ENCODE assay signal across 30 cellular contexts in genomic region chr14:67690011-67690410, GRCh38. TPM values are rescaled to one million over a fixed set of nuclear protein-coding genes. Genes with fewer than 3 reads are reported as not detected.
A peak's percentile ranks its signal among the peaks of the same experiment; 100 is the strongest.
DNase-seq lines count a peak whose midpoint lies in the region; ATAC-seq, FAIRE-seq and TF ChIP-seq lines count a peak whose summit lies in the region.
"Had no signal": no experiment of that assay in that cellular context is flagged by ENCODE, and none has a peak within 500 bp of the region (broad histone marks: within the 10 kb centered on the region; RNA-seq: fewer than 3 reads in every experiment).

No MANE protein-coding gene starts in this region.

- TF ChIP-seq CTCF in RWPE2 (IDR thresholded peaks at IDR 0.05; ENCODE audit: poor library complexity, severe bottlenecking) (no peak), bronchial epithelial cell (IDR thresholded peaks at IDR 0.05; ENCODE audit: insufficient read depth, low read length, severe bottlenecking) (no peak), progenitor cell of endocrine pancreas (IDR thresholded peaks at IDR 0.05; ENCODE audit: unreplicated experiment) (no peak)

- no peaks in the 10 kb centered on the region for H3K9me3 Mint-ChIP-seq in activated T-cell treated with anti-CD3 and anti-CD28 coated beads, Interleukin-2, amount 50 U/mL, for 72 hours
- no peaks in the 10 kb centered on the region for H3K9me3 Mint-ChIP-seq in progenitor cell of endocrine pancreas (ENCODE audit: low read depth)
- H3K9me3 Mint-ChIP-seq: CD4-positive, alpha-beta memory T cell had no signal

- peaks cover 19% of the 10 kb centered on the region for H3K4me1 ChIP-seq in RWPE2 (ENCODE audit: insufficient read depth, poor library complexity, severe bottlenecking)
- H3K4me1 ChIP-seq: SJCRH30 had no signal

- no peak for FAIRE-seq in bronchial epithelial cell (lab: Jason Lieb, UNC)
- FAIRE-seq: A549, GM18507, K562 had no signal

- H3K27ac Mint-ChIP-seq in activated T-cell treated with anti-CD3 and anti-CD28 coated beads, Interleukin-2, amount 50 U/mL, for 72 hours = peak overlapping the region; percentile 47
- peak overlapping the region; percentile 23 for H3K27ac Mint-ChIP-seq in progenitor cell of endocrine pancreas

- no peaks in the 10 kb centered on the region for H3K9me3 ChIP-seq in RWPE2 (ENCODE audit: severe bottlenecking)
- H3K9me3 ChIP-seq: A549, SJCRH30 had no signal

- no peak for ATAC-seq in activated T-cell treated with anti-CD3 and anti-CD28 coated beads, Interleukin-2, amount 50 U/mL, for 72 hours (replicated peaks in 1 of 2)
- 0 out of 3 replicates have a peak, but pooled peaks have one; percentile 16 for ATAC-seq in RWPE2 (ENCODE audit: low read depth)
- ATAC-seq in left ventricle myocardium superior = no peak
- ATAC-seq: A549, HCT116, K562, PC-3, Right ventricle myocardium inferior had no signal

- H3K4me3 ChIP-seq in RWPE2 (ENCODE audit: severe bottlenecking) (no peak overlapping the region), bronchial epithelial cell (ENCODE audit: low read depth, low read length) (no peak overlapping the region)
- H3K4me3 ChIP-seq: A549, K562, SJCRH30 had no signal

- peaks cover 17 to 33% of the 10 kb centered on the region in 2 donors for H3K36me3 Mint-ChIP-seq in activated T-cell treated with anti-CD3 and anti-CD28 coated beads, Interleukin-2, amount 50 U/mL, for 72 hours (ENCODE audit: insufficient read depth in 2 of 2)
- peaks cover 38% of the 10 kb centered on the region for H3K36me3 Mint-ChIP-seq in progenitor cell of endocrine pancreas (ENCODE audit: insufficient read depth)

- no peak overlapping the region for H3K4me3 Mint-ChIP-seq in activated T-cell treated with anti-CD3 and anti-CD28 coated beads, Interleukin-2, amount 50 U/mL, for 72 hours
- H3K4me3 Mint-ChIP-seq in progenitor cell of endocrine pancreas (ENCODE audit: low read depth) = no peak overlapping the region
- H3K4me3 Mint-ChIP-seq: CD4-positive, alpha-beta memory T cell had no signal

- H3K4me1 Mint-ChIP-seq in activated T-cell treated with anti-CD3 and anti-CD28 coated beads, Interleukin-2, amount 50 U/mL, for 72 hours (ENCODE audit: low read depth) = peaks cover 20% of the 10 kb centered on the region
- H3K4me1 Mint-ChIP-seq in progenitor cell of endocrine pancreas (ENCODE audit: low read depth) = peaks cover 17% of the 10 kb centered on the region

- no peaks in the 10 kb centered on the region for H3K27me3 Mint-ChIP-seq in activated T-cell treated with anti-CD3 and anti-CD28 coated beads, Interleukin-2, amount 50 U/mL, for 72 hours (ENCODE audit: low read depth)
- no peaks in the 10 kb centered on the region for H3K27me3 Mint-ChIP-seq in progenitor cell of endocrine pancreas
- H3K27me3 Mint-ChIP-seq: CD4-positive, alpha-beta memory T cell had no signal

- peak overlapping the region; percentile 8 for H3K27ac ChIP-seq in RWPE2 (ENCODE audit: poor library complexity, severe bottlenecking)
- H3K27ac ChIP-seq: A549, HL-60, SJCRH30 had no signal

- no peak for DNase-seq in activated T-cell treated with anti-CD3 and anti-CD28 coated beads, Interleukin-2, amount 50 U/mL, for 72 hours
- DNase-seq in activated T-cell treated with anti-CD3 and anti-CD28 coated beads for 4 hours = no peak
- DNase-seq in RWPE2 (ENCODE audit: low spot score) = no peak
- peak; percentile 48 for DNase-seq in bronchial epithelial cell (ENCODE audit: low read depth)
- DNase-seq in progenitor cell of endocrine pancreas (ENCODE audit: low spot score, unreplicated experiment) = no peak
- DNase-seq in left ventricle myocardium superior = no peak
- no peak for DNase-seq in ecto neural progenitor cell (ENCODE audit: low spot score)
- DNase-seq: C1 segment of cervical spinal cord; CD4-positive, alpha-beta memory T cell; COR-L47; DMS53; Kasumi-1; MV-4-11; NCI-H1105; NCI-H1436 treated with DMSO at 0.1 percent for 48 hours; NCI-H187 treated with DMSO at 0.1 percent for 48 hours; NCI-H2171 treated with DMSO at 0.1 percent for 48 hours; NCI-H345; NCI-H524 treated with DMSO at 0.1 percent for 48 hours; NCI-H774; NK-92 treated with Interleukin-12 subunit alpha and Interleukin-12 subunit beta, amount 100 ng/mL, for 24 hours; PC-3; SJCRH30 had no signal

- H3K27me3 ChIP-seq in RWPE2 (ENCODE audit: insufficient read depth, poor library complexity, severe bottlenecking) (no peaks in the 10 kb centered on the region), bronchial epithelial cell (ENCODE audit: control insufficient read depth, insufficient read depth, low read length) (no peaks in the 10 kb centered on the region)
- H3K27me3 ChIP-seq: SJCRH30 had no signal

- intact Hi-C loops in left ventricle myocardium superior (cut with micrococcal nuclease) = no loop called here

- H3K36me3 ChIP-seq in RWPE2 (ENCODE audit: low read depth) (peaks cover 89% of the 10 kb centered on the region), bronchial epithelial cell (ENCODE audit: control insufficient read depth, insufficient read depth, low read length) (peaks cover 26% of the 10 kb centered on the region)

RNA-seq across cellular contexts. Expression of gene RDH11, which starts 5.6 kb away (rescaled TPM):
- 10 to 100 TPM; 47.4 to 49.9 TPM for total RNA-seq in activated T-cell treated with anti-CD3 and anti-CD28 coated beads, Interleukin-2, amount 50 U/mL, for 72 hours
- total RNA-seq in bronchial epithelial cell (101 and 135 TPM in 2 replicates), progenitor cell of endocrine pancreas (99.9 and 103 TPM in 2 replicates), left ventricle myocardium superior (12.5 TPM)

RNA-seq across cellular contexts. Expression of gene RDH12, which starts 11.7 kb away (rescaled TPM):
- total RNA-seq in activated T-cell treated with anti-CD3 and anti-CD28 coated beads, Interleukin-2, amount 50 U/mL, for 72 hours = not detected
- 1.3 and 49.8 TPM in 2 replicates for total RNA-seq in bronchial epithelial cell
- total RNA-seq in progenitor cell of endocrine pancreas = 1.7 and 2.4 TPM in 2 replicates
- total RNA-seq in left ventricle myocardium superior = not detected
- total RNA-seq: CD4-positive, alpha-beta memory T cell; G401; PC-3; Right ventricle myocardium inferior; SJCRH30 had no signal

RNA-seq across cellular contexts. Expression of gene VTI1B, which starts 15.6 kb away (rescaled TPM):
- total RNA-seq in activated T-cell treated with anti-CD3 and anti-CD28 coated beads, Interleukin-2, amount 50 U/mL, for 72 hours = 10 to 100 TPM; 65.7 to 71.3 TPM
- total RNA-seq in bronchial epithelial cell (72.1 and 80.6 TPM in 2 replicates), progenitor cell of endocrine pancreas (88.5 and 99.0 TPM in 2 replicates), left ventricle myocardium superior (133 TPM)
